In genomic region chr7:98944386-98944785, GRCh38 we compare ENCODE assay signal across 29 cellular contexts.
"Had no signal": no experiment of that assay in that cellular context is flagged by ENCODE, and none has a peak within 500 bp of the region (broad histone marks: within the 10 kb centered on the region; RNA-seq: fewer than 3 reads in every experiment).

No MANE protein-coding gene starts in this region.

- H3K4me3 ChIP-seq: left lung, lower lobe of right lung, ovary, prostate gland, skin epidermis, stomach, testis, thyroid gland, transverse colon, upper lobe of left lung had no signal

- H3K9me3 ChIP-seq: left lung, lower lobe of right lung, ovary, prostate gland, stomach, testis, thyroid gland, transverse colon, upper lobe of left lung had no signal

- H3K27ac Mint-ChIP-seq: mesothelial cell of epicardium; naive B cell; natural killer cell treated with Interleukin-12 subunit alpha and Interleukin-12 subunit beta and Interleukin-15 and Interleukin-18, amount 100 ng/mL, for 72 hours; stimulated activated naive B cell treated with anti-CD40 and anti-IgM and Interleukin-4, amounts not matched to agents 10 μg/mL and 1 μg/mL and 100 μg/mL, for 72 hours had no signal

- H3K36me3 ChIP-seq: ovary had no signal

- H3K9me3 Mint-ChIP-seq: mesothelial cell of epicardium; naive B cell; natural killer cell treated with Interleukin-12 subunit alpha and Interleukin-12 subunit beta and Interleukin-15 and Interleukin-18, amount 100 ng/mL, for 72 hours; stimulated activated naive B cell treated with anti-CD40 and anti-IgM and Interleukin-4, amounts not matched to agents 10 μg/mL and 1 μg/mL and 100 μg/mL, for 72 hours had no signal

- H3K4me1 Mint-ChIP-seq: mesothelial cell of epicardium; naive B cell; stimulated activated naive B cell treated with anti-CD40 and anti-IgM and Interleukin-4, amounts not matched to agents 10 μg/mL and 1 μg/mL and 100 μg/mL, for 72 hours had no signal

- H3K27ac ChIP-seq: left lung, lower lobe of right lung, ovary, prostate gland, stomach, testis, thyroid gland, transverse colon, upper lobe of left lung had no signal

- H3K27me3 ChIP-seq: left lung, ovary, stomach, testis, thyroid gland, transverse colon, upper lobe of left lung had no signal

- H3K4me1 ChIP-seq: left lung, lower lobe of right lung, prostate gland, testis, thyroid gland, upper lobe of left lung had no signal

- H3K4me3 Mint-ChIP-seq: mesothelial cell of epicardium; naive B cell; natural killer cell treated with Interleukin-12 subunit alpha and Interleukin-12 subunit beta and Interleukin-15 and Interleukin-18, amount 100 ng/mL, for 72 hours; stimulated activated naive B cell treated with anti-CD40 and anti-IgM and Interleukin-4, amounts not matched to agents 10 μg/mL and 1 μg/mL and 100 μg/mL, for 72 hours had no signal

- FAIRE-seq: keratinocyte, urothelium cell line had no signal

- ATAC-seq: left cardiac atrium; left lung; lower lobe of right lung; natural killer cell treated with Interleukin-12 subunit alpha and Interleukin-12 subunit beta and Interleukin-15 and Interleukin-18, amount 100 ng/mL, for 72 hours; right cardiac atrium; sciatic nerve; stimulated activated naive B cell treated with anti-CD40 and anti-IgM and Interleukin-4, amounts not matched to agents 10 μg/mL and 1 μg/mL and 100 μg/mL, for 72 hours; stimulated activated naive CD8-positive, alpha-beta T cell treated with anti-CD3 and anti-CD28 coated beads, Interleukin-15, Interleukin-2, amounts not matched to agents 100 U/mL and 50 U/mL, for 24 hours had no signal

- H3K27me3 Mint-ChIP-seq: naive B cell; natural killer cell treated with Interleukin-12 subunit alpha and Interleukin-12 subunit beta and Interleukin-15 and Interleukin-18, amount 100 ng/mL, for 72 hours; stimulated activated naive B cell treated with anti-CD40 and anti-IgM and Interleukin-4, amounts not matched to agents 10 μg/mL and 1 μg/mL and 100 μg/mL, for 72 hours had no signal

- DNase-seq: hippocampal formation; kidney glomerular epithelial cell; left cardiac atrium; left lung; lower lobe of right lung; mammary epithelial cell; mesenchymal stem cell; naive B cell; ovary; retina; stimulated activated CD4-positive, alpha-beta T cell treated with anti-CD3 and anti-CD28 coated beads, Interleukin-12 subunit alpha, Interleukin-12 subunit beta, amount 100 ng/mL, for 4 hours; stimulated activated CD4-positive, alpha-beta T cell treated with anti-CD3 and anti-CD28 coated beads, Interleukin-15, amount 100 ng/mL, for 24 hours; stimulated activated CD4-positive, alpha-beta T cell treated with anti-CD3 and anti-CD28 coated beads, Interleukin-2, amount 100 ng/mL, for 24 hours; stimulated activated CD4-positive, alpha-beta T cell treated with anti-CD3 and anti-CD28 coated beads, Interleukin-4, amount 100 ng/mL, for 1 hour; stimulated activated naive B cell treated with anti-CD40 and anti-IgM and Interleukin-4, amounts not matched to agents 10 μg/mL and 1 μg/mL and 100 μg/mL, for 72 hours; stimulated activated naive CD8-positive, alpha-beta T cell treated with anti-CD3 and anti-CD28 coated beads, Interleukin-15, Interleukin-2, amounts not matched to agents 100 U/mL and 50 U/mL, for 24 hours; stomach; testis; thyroid gland; transverse colon; upper lobe of left lung had no signal
